ENCODE assay signal across 1 cellular context in genomic region chr20:41078329-41078728, GRCh38.
TF ChIP-seq lines count a peak whose summit lies in the region.

No MANE protein-coding gene starts in this region.

TF ChIP-seq in HepG2, 621 proteins besides CTCF, POLR2A, EP300 and RAD21 (continued from another document and continues in another):
- no peak for TF ChIP-seq PHF8 (CRISPR knock-in tag; IDR thresholded peaks at IDR 0.05)
- TF ChIP-seq ATM (IDR thresholded peaks at IDR 0.05; ENCODE audit: borderline replicate concordance) = no peak
- TF ChIP-seq NFYB (CRISPR knock-in tag; IDR thresholded peaks at IDR 0.05) = no peak
- TF ChIP-seq KLF6 (CRISPR knock-in tag; IDR thresholded peaks at IDR 0.05) = no peak
- TF ChIP-seq CREB1 (IDR thresholded peaks at IDR 0.05) = no peak
- TF ChIP-seq CREB1 (CRISPR knock-in tag; IDR thresholded peaks at IDR 0.05) = 0 out of 2 replicates have a peak, but pooled peaks have one; percentile 35
- TF ChIP-seq SAP130 (CRISPR knock-in tag; IDR thresholded peaks at IDR 0.05; ENCODE audit: low read depth) = peak; percentile 41; the same call in 1 of the 2 replicates
- no peak for TF ChIP-seq ZNF10 (CRISPR knock-in tag; IDR thresholded peaks at IDR 0.05; ENCODE audit: borderline replicate concordance, low read depth)
- TF ChIP-seq, protein P1, sequence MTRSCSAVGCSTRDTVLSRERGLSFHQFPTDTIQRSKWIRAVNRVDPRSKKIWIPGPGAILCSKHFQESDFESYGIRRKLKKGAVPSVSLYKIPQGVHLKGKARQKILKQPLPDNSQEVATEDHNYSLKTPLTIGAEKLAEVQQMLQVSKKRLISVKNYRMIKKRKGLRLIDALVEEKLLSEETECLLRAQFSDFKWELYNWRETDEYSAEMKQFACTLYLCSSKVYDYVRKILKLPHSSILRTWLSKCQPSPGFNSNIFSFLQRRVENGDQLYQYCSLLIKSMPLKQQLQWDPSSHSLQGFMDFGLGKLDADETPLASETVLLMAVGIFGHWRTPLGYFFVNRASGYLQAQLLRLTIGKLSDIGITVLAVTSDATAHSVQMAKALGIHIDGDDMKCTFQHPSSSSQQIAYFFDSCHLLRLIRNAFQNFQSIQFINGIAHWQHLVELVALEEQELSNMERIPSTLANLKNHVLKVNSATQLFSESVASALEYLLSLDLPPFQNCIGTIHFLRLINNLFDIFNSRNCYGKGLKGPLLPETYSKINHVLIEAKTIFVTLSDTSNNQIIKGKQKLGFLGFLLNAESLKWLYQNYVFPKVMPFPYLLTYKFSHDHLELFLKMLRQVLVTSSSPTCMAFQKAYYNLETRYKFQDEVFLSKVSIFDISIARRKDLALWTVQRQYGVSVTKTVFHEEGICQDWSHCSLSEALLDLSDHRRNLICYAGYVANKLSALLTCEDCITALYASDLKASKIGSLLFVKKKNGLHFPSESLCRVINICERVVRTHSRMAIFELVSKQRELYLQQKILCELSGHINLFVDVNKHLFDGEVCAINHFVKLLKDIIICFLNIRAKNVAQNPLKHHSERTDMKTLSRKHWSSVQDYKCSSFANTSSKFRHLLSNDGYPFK (CRISPR knock-in tag; IDR thresholded peaks at IDR 0.05; ENCODE audit: borderline replicate concordance) = no peak
- 0 out of 2 replicates have a peak, but pooled peaks have one; percentile 32 for TF ChIP-seq ZNF747 (CRISPR knock-in tag; IDR thresholded peaks at IDR 0.05; ENCODE audit: borderline replicate concordance)
- TF ChIP-seq ZNF280B (CRISPR knock-in tag; IDR thresholded peaks at IDR 0.05; ENCODE audit: borderline replicate concordance) = no peak
- TF ChIP-seq, protein P2, sequence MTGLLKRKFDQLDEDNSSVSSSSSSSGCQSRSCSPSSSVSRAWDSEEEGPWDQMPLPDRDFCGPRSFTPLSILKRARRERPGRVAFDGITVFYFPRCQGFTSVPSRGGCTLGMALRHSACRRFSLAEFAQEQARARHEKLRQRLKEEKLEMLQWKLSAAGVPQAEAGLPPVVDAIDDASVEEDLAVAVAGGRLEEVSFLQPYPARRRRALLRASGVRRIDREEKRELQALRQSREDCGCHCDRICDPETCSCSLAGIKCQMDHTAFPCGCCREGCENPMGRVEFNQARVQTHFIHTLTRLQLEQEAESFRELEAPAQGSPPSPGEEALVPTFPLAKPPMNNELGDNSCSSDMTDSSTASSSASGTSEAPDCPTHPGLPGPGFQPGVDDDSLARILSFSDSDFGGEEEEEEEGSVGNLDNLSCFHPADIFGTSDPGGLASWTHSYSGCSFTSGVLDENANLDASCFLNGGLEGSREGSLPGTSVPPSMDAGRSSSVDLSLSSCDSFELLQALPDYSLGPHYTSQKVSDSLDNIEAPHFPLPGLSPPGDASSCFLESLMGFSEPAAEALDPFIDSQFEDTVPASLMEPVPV (CRISPR knock-in tag; IDR thresholded peaks at IDR 0.05) = no peak
- no peak for TF ChIP-seq ZBED4 (CRISPR knock-in tag; IDR thresholded peaks at IDR 0.05; ENCODE audit: borderline replicate concordance)
- no peak for TF ChIP-seq ZFP36L1 (CRISPR knock-in tag; IDR thresholded peaks at IDR 0.05)
- TF ChIP-seq, protein P3, sequence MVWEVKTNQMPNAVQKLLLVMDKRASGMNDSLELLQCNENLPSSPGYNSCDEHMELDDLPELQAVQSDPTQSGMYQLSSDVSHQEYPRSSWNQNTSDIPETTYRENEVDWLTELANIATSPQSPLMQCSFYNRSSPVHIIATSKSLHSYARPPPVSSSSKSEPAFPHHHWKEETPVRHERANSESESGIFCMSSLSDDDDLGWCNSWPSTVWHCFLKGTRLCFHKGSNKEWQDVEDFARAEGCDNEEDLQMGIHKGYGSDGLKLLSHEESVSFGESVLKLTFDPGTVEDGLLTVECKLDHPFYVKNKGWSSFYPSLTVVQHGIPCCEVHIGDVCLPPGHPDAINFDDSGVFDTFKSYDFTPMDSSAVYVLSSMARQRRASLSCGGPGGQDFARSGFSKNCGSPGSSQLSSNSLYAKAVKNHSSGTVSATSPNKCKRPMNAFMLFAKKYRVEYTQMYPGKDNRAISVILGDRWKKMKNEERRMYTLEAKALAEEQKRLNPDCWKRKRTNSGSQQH (CRISPR knock-in tag; IDR thresholded peaks at IDR 0.05; ENCODE audit: low read depth) = no peak
- no peak for TF ChIP-seq IKZF1 (IDR thresholded peaks at IDR 0.05)
- peak; percentile 78 for TF ChIP-seq STAG1 (CRISPR knock-in tag; IDR thresholded peaks at IDR 0.05)
- TF ChIP-seq HNF4G (IDR thresholded peaks at IDR 0.05; ENCODE audit: borderline replicate concordance, low read depth, low read length) = no peak
- TF ChIP-seq HNF4G (CRISPR knock-in tag; IDR thresholded peaks at IDR 0.05; ENCODE audit: borderline replicate concordance, low read depth) = no peak
- peak; percentile 83 for TF ChIP-seq SMC3 (IDR thresholded peaks at IDR 0.05; ENCODE audit: low read length)
- TF ChIP-seq, protein P4, sequence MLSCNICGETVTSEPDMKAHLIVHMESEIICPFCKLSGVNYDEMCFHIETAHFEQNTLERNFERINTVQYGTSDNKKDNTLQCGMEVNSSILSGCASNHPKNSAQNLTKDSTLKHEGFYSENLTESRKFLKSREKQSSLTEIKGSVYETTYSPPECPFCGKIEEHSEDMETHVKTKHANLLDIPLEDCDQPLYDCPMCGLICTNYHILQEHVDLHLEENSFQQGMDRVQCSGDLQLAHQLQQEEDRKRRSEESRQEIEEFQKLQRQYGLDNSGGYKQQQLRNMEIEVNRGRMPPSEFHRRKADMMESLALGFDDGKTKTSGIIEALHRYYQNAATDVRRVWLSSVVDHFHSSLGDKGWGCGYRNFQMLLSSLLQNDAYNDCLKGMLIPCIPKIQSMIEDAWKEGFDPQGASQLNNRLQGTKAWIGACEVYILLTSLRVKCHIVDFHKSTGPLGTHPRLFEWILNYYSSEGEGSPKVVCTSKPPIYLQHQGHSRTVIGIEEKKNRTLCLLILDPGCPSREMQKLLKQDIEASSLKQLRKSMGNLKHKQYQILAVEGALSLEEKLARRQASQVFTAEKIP (CRISPR knock-in tag; IDR thresholded peaks at IDR 0.05; ENCODE audit: borderline replicate concordance) = no peak
- TF ChIP-seq, protein P5, sequence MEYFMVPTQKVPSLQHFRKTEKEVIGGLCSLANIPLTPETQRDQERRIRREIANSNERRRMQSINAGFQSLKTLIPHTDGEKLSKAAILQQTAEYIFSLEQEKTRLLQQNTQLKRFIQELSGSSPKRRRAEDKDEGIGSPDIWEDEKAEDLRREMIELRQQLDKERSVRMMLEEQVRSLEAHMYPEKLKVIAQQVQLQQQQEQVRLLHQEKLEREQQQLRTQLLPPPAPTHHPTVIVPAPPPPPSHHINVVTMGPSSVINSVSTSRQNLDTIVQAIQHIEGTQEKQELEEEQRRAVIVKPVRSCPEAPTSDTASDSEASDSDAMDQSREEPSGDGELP (IDR thresholded peaks at IDR 0.05; ENCODE audit: borderline replicate concordance, low read depth) = no peak
- 0 out of 2 replicates have a peak, but pooled peaks have one; percentile 15 for TF ChIP-seq ZBTB44 (CRISPR knock-in tag; IDR thresholded peaks at IDR 0.05)
- no peak for TF ChIP-seq REST (IDR thresholded peaks at IDR 0.05; ENCODE audit: borderline replicate concordance in 1 of 2, low read depth in 1 of 2, low read length in 2 of 2)
- no peak for TF ChIP-seq ZBTB20 (CRISPR knock-in tag; IDR thresholded peaks at IDR 0.05; ENCODE audit: borderline replicate concordance, low read depth)
- TF ChIP-seq, protein P6, sequence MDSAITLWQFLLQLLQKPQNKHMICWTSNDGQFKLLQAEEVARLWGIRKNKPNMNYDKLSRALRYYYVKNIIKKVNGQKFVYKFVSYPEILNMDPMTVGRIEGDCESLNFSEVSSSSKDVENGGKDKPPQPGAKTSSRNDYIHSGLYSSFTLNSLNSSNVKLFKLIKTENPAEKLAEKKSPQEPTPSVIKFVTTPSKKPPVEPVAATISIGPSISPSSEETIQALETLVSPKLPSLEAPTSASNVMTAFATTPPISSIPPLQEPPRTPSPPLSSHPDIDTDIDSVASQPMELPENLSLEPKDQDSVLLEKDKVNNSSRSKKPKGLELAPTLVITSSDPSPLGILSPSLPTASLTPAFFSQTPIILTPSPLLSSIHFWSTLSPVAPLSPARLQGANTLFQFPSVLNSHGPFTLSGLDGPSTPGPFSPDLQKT (CRISPR knock-in tag; IDR thresholded peaks at IDR 0.05; ENCODE audit: borderline replicate concordance) = no peak
- no peak for TF ChIP-seq ZNF816 (CRISPR knock-in tag; IDR thresholded peaks at IDR 0.05; ENCODE audit: borderline replicate concordance)
- TF ChIP-seq AGO2 (optimal IDR thresholded peaks at IDR 0.05; ENCODE audit: low read depth, low read length) = no peak
- TF ChIP-seq, protein P7, sequence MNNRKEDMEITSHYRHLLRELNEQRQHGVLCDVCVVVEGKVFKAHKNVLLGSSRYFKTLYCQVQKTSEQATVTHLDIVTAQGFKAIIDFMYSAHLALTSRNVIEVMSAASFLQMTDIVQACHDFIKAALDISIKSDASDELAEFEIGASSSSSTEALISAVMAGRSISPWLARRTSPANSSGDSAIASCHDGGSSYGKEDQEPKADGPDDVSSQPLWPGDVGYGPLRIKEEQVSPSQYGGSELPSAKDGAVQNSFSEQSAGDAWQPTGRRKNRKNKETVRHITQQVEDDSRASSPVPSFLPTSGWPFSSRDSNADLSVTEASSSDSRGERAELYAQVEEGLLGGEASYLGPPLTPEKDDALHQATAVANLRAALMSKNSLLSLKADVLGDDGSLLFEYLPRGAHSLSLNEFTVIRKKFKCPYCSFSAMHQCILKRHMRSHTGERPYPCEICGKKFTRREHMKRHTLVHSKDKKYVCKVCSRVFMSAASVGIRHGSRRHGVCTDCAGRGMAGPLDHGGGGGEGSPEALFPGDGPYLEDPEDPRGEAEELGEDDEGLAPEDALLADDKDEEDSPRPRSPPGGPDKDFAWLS (CRISPR knock-in tag; IDR thresholded peaks at IDR 0.05; ENCODE audit: borderline replicate concordance) = no peak
- 0 out of 2 replicates have a peak, but pooled peaks have one; percentile 45 for TF ChIP-seq ZNF331 (CRISPR knock-in tag; IDR thresholded peaks at IDR 0.05)
- no peak for TF ChIP-seq RXRA (CRISPR knock-in tag; IDR thresholded peaks at IDR 0.05)
- TF ChIP-seq RFX1 (IDR thresholded peaks at IDR 0.05) = no peak
- TF ChIP-seq SOX5 (CRISPR knock-in tag; IDR thresholded peaks at IDR 0.05; ENCODE audit: borderline replicate concordance) = peak; percentile 8; the same call in 1 of the 2 replicates
